In genomic region chr15:52790166-52790708, GRCh38 we compare ENCODE assay signal across 8 cellular contexts. TPM values are rescaled to one million over a fixed set of nuclear protein-coding genes. Genes with fewer than 3 reads are reported as not detected.
A peak's percentile ranks its signal among the peaks of the same experiment; 100 is the strongest.
DNase-seq lines count a peak whose midpoint lies in the region; ATAC-seq and TF ChIP-seq lines count a peak whose summit lies in the region.
"Had no signal": no experiment of that assay in that cellular context is flagged by ENCODE, and none has a peak within 500 bp of the region (broad histone marks: within the 10 kb centered on the region; RNA-seq: fewer than 3 reads in every experiment).

Gene ONECUT1, minus strand, starts transcription at chr15:52790336. Its CDS starts 452 bp downstream, at chr15:52789884.

- no peak within 1 kb of the TSS for H3K27ac Mint-ChIP-seq in T-cell

- H3K4me3 Mint-ChIP-seq in T-cell = peak within 1 kb of the TSS; percentile 60 to 69 (median 66)

- H3F3A ChIP-seq in GM23248 (ENCODE audit: insufficient read depth) = 0 out of 2 replicates have a peak, but pooled peaks cover 4% of the 10 kb centered on the region

- CTCF ChIA-PET in T-cell (lab: Charles Lee) = interaction anchor here in 1 of 2 donors (0.6 kb wide), 1 partner anchor 10 kb away, joined by 5 read pairs; no protein-coding TSS in a partner anchor

- H3K4me2 ChIP-seq in GM23248 (ENCODE audit: unreplicated experiment) = peak within 1 kb of the TSS; percentile 85

- no peaks in the 10 kb centered on the region for H3K9me3 ChIP-seq in GM23248 (ENCODE audit: low read depth)
- no peaks in the 10 kb centered on the region for H3K9me3 ChIP-seq in left lung

- peaks cover 60 to 82% of the 10 kb centered on the region in 2 donors for H3K27me3 Mint-ChIP-seq in T-cell

- DNase-seq in GM12865 (ENCODE audit: low read depth) = peak; percentile 65
- DNase-seq in GM23248 = peak; percentile 65
- no peak for DNase-seq in LNCaP clone FGC (ENCODE audit: low read depth)
- DNase-seq in T-cell = peak in 6 of 34 experiments; percentile 28 to 52 (median 46)
- peak; percentile 33 to 46 for DNase-seq in cardiac fibroblast (ENCODE audit: low read depth in 2 of 2)
- DNase-seq in left lung = no peak
- peak in 2 of 3 donors; percentile 26 to 52 for DNase-seq in stimulated activated CD4-positive, alpha-beta T cell treated with anti-CD3 and anti-CD28 coated beads, TNF-alpha, amount 100 ng/mL, for 1 hour (ENCODE audit: low read depth in 3 of 3, low spot score in 1 of 3)

- TF ChIP-seq CTCF in GM12865 (IDR thresholded peaks at IDR 0.05; ENCODE audit: insufficient read depth, low read depth, low read length, missing control alignments) (no peak), LNCaP clone FGC (IDR thresholded peaks at IDR 0.05; ENCODE audit: control insufficient read depth, extremely low read depth, insufficient read depth) (no peak), cardiac fibroblast (IDR thresholded peaks at IDR 0.05; ENCODE audit: low read depth, low read length) (no peak), left lung (IDR thresholded peaks at IDR 0.05) (no peak)

- peak within 1 kb of the TSS; percentile 44 for H3K4me3 ChIP-seq in GM12865 (ENCODE audit: low read depth, low read length)
- peak within 1 kb of the TSS; percentile 72 for H3K4me3 ChIP-seq in GM23248
- peak within 1 kb of the TSS; percentile 58 for H3K4me3 ChIP-seq in LNCaP clone FGC (ENCODE audit: low read depth, low read length)
- peak within 1 kb of the TSS; percentile 52 to 53 for H3K4me3 ChIP-seq in cardiac fibroblast (replicated peaks in 1 of 2; ENCODE audit: low read depth in 2 of 2, low read length in 2 of 2)
- peak within 1 kb of the TSS; percentile 22 to 38 for H3K4me3 ChIP-seq in left lung

- H3K9me3 Mint-ChIP-seq in T-cell = peaks cover 0 to 2% (median 0%) of the 10 kb centered on the region in 3 donors

- peaks cover 76% of the 10 kb centered on the region for H3K27me3 ChIP-seq in GM23248 (replicated peaks; ENCODE audit: insufficient read depth)
- H3K27me3 ChIP-seq in left lung = peaks cover 91 to 100% of the 10 kb centered on the region in 2 donors

- ATAC-seq in T-cell (replicated peaks in 1 of 4) (peak; percentile 35 to 65 (median 58)), left lung (peak; percentile 84)

- H3K4me1 ChIP-seq in GM23248 (ENCODE audit: insufficient read depth) (no peaks in the 10 kb centered on the region), left lung (peaks cover 9 to 34% of the 10 kb centered on the region in 2 donors)

- POLR2A ChIA-PET in T-cell (lab: Charles Lee) = no interaction called here

- H3K9me2 ChIP-seq in GM23248 (ENCODE audit: insufficient read depth) = no peaks in the 10 kb centered on the region

- in situ Hi-C loops in GM23248 (cut with MboI) = loop anchor here (25.0 kb wide), 1 partner anchor 397 kb away; no protein-coding TSS in a partner anchor

- peak within 1 kb of the TSS; percentile 76 for H2AFZ ChIP-seq in GM23248

- no peak within 1 kb of the TSS for H3K27ac ChIP-seq in GM23248
- H3K27ac ChIP-seq in left lung = no peak within 1 kb of the TSS

- no peak within 1 kb of the TSS for H3K9ac ChIP-seq in GM23248

- 0 to 2% methylated on average over 37 to 42 of the region's 65 CpGs for WGBS in GM23248 (ENCODE audit: low coverage in 1 of 2, low lambda C conversion rate in 2 of 2, missing lambda C conversion rate in 2 of 2), 2 experiments

- H3K4me1 Mint-ChIP-seq in T-cell = peaks cover 17 to 37% (median 35%) of the 10 kb centered on the region in 3 donors

- intact Hi-C loops in left lung (cut with DNase I) = no loop called here

- no peaks in the 10 kb centered on the region for H3K36me3 ChIP-seq in GM23248 (ENCODE audit: low read depth)
- H3K36me3 ChIP-seq in left lung = no peaks in the 10 kb centered on the region

- H3K79me2 ChIP-seq in GM23248 (ENCODE audit: insufficient read depth) = no peaks in the 10 kb centered on the region

- H4K20me1 ChIP-seq in GM23248 (ENCODE audit: insufficient read depth) = no peaks in the 10 kb centered on the region

- H3K36me3 Mint-ChIP-seq in T-cell = no peaks in the 10 kb centered on the region

RNA-seq across cellular contexts. Expression of gene ONECUT1, which starts in this region (rescaled TPM):
- not detected in 2 replicates for total RNA-seq in GM23248 (2014; rRNA removed; shearing (Covaris generic))
- not detected in 2 replicates for polyA plus RNA-seq in GM23248 (2016; fragmentation: Nextera tagmentation; extraction: Ambion mirVana)
- total RNA-seq in T-cell = under 1 TPM in 1 of 5 donors, not detected in 4; 0.13 TPM
- total RNA-seq in left lung = not detected
- total RNA-seq: glomerular endothelial cell had no signal

Comparison
In these comparisons a context has a peak if more than half of its experiments do, and no peak if none do; other contexts are left out.
1. Peak in DNase-seq, H3K4me3 ChIP-seq and H3K4me2 ChIP-seq in GM23248; RNA of the gene not detected or under 1 TPM.
2. Peak in ATAC-seq in T-cell; RNA of the gene not detected or under 1 TPM.
3. Peak in ATAC-seq and H3K4me3 ChIP-seq in left lung; RNA of the gene not detected or under 1 TPM.
4. DNase-seq: peak in GM12865 (single experiment), cardiac fibroblast (2 of 2) and stimulated activated CD4-positive, alpha-beta T cell treated with anti-CD3 and anti-CD28 coated beads, TNF-alpha, amount 100 ng/mL, for 1 hour (2 of 3); none in LNCaP clone FGC (single experiment) and left lung (0 of 2).
5. Peak in every context shown above with its lines, with median percentiles within 50 percentile points of each other: H3K4me3 ChIP-seq.